ENCODE assay signal across 8 cellular contexts in genomic region chr3:195892355-195893120, GRCh38. TPM values are rescaled to one million over a fixed set of nuclear protein-coding genes. Genes with fewer than 3 reads are reported as not detected.
DNase-seq lines count a peak whose midpoint lies in the region; ATAC-seq and TF ChIP-seq lines count a peak whose summit lies in the region.

No MANE protein-coding gene starts in this region.

- peak; percentile 85 for DNase-seq in NCI-H1092 (lab: John Stamatoyannopoulos, UW)
- DNase-seq in dedifferentiated amniotic fluid mesenchymal stem cell (ENCODE audit: extremely low spot score) = peak; percentile 19
- DNase-seq in lower lobe of right lung = no peak
- no peak for DNase-seq in activated naive CD4-positive, alpha-beta T cell treated with anti-CD3 and anti-CD28 coated beads, Interleukin-2, amount 50 U/mL, for 16 hours
- DNase-seq in activated T-cell treated with anti-CD3 and anti-CD28 coated beads, Interleukin-2, amount 50 U/mL, for 1 hour = no peak

- intact Hi-C loops in lower lobe of right lung (cut with DNase I) = no loop called here

- peak overlapping the region; percentile 42 for H3K4me3 ChIP-seq in lower lobe of right lung

- no peak for TF ChIP-seq CTCF in lower lobe of right lung (IDR thresholded peaks at IDR 0.05)

- H3K9me3 ChIP-seq in lower lobe of right lung = no peaks in the 10 kb centered on the region

- no peaks in the 10 kb centered on the region for H3K27me3 ChIP-seq in lower lobe of right lung (ENCODE audit: low read depth)

- peaks cover 57% of the 10 kb centered on the region for H3K4me1 ChIP-seq in lower lobe of right lung

- peaks cover 8% of the 10 kb centered on the region for H3K36me3 ChIP-seq in lower lobe of right lung

- H3K27ac ChIP-seq in lower lobe of right lung (peak overlapping the region; percentile 59), temporal lobe (ENCODE audit: low read depth, low read length) (peak overlapping the region; percentile 78)

- ATAC-seq in lower lobe of right lung = peak; percentile 38 to 65
- no peak for ATAC-seq in HG03097 (IDR thresholded peaks at IDR 0.05; ENCODE audit: low FRiP score, unreplicated experiment)
- ATAC-seq in GM18511 (IDR thresholded peaks at IDR 0.05; ENCODE audit: unreplicated experiment) = no peak

RNA-seq across cellular contexts. Expression of gene TNK2, which starts 15.8 kb away (rescaled TPM):
- total RNA-seq in lower lobe of right lung (56.7 TPM), temporal lobe (13.0 TPM)

Comparison
In these comparisons a context has a peak if more than half of its experiments do, and no peak if none do; other contexts are left out.
1. DNase-seq: peak in NCI-H1092 (single experiment) and dedifferentiated amniotic fluid mesenchymal stem cell (single experiment); none in lower lobe of right lung (single experiment), activated naive CD4-positive, alpha-beta T cell treated with anti-CD3 and anti-CD28 coated beads, Interleukin-2, amount 50 U/mL, for 16 hours (single experiment) and activated T-cell treated with anti-CD3 and anti-CD28 coated beads, Interleukin-2, amount 50 U/mL, for 1 hour (single experiment).
2. ATAC-seq: peak in lower lobe of right lung (2 of 2); none in HG03097 (single experiment) and GM18511 (single experiment).